ENCODE assay signal across 1 cellular context in the genomic region with DNA sequence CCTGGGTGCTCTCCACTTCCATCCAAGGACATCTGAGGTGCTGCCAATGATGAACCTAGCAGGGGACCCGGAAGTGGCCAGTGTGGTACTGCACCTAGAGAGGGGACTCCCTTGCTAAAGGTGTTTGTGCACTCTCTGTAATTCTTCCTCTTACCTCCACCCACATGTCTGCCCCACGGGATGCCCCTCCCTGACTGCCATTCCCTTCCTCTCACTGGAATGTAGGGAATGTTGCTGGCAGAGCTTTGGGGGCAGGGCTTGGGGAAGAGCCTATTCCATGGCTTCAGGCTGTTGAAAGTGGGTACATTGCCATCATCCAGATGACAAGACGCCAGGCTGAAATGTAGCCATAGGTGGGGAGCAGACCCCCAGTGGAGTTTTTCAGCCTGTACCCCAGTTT.
A peak's percentile ranks its signal among the peaks of the same experiment; 100 is the strongest.
TF ChIP-seq lines count a peak whose summit lies in the region.

No MANE protein-coding gene starts in this region.

TF ChIP-seq in WTC11, 78 proteins besides CTCF, POLR2A, EP300 and RAD21 (continued from another document):
- TF ChIP-seq, protein P1, sequence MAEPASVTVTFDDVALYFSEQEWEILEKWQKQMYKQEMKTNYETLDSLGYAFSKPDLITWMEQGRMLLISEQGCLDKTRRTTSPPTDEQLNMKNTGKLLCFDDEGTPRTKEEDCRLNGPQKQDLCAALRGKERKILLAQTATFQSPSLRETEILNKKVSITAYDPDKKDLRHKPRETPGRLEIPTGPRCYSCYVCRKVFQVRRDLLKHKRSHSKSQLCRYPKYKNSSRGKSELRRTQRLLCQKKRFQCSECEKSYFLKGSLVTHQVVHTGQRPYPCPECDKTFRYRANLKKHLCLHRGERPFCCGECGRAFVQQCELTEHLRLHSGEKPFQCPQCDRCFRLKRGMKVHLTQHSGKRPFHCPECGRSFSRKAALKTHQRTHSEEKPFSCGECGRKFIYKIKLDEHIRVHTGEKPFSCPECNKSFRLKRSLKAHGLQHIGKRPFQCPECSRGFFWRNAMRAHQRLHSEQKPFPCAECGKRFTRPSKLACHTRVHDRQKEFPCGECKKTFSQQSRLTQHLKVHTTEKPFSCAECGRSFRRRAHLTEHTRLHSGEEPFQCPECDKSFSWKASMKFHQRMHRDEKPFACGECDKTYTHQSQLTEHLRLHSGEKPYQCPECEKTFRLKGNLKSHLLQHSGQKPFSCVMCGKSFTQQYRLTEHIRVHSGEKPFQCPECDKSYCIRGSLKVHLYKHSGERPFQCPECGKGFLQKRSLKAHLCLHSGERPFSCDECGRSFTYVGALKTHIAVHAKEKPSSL (CRISPR knock-in tag; conservative IDR thresholded peaks at IDR 0.05), result no peak
- TF ChIP-seq, protein P2, sequence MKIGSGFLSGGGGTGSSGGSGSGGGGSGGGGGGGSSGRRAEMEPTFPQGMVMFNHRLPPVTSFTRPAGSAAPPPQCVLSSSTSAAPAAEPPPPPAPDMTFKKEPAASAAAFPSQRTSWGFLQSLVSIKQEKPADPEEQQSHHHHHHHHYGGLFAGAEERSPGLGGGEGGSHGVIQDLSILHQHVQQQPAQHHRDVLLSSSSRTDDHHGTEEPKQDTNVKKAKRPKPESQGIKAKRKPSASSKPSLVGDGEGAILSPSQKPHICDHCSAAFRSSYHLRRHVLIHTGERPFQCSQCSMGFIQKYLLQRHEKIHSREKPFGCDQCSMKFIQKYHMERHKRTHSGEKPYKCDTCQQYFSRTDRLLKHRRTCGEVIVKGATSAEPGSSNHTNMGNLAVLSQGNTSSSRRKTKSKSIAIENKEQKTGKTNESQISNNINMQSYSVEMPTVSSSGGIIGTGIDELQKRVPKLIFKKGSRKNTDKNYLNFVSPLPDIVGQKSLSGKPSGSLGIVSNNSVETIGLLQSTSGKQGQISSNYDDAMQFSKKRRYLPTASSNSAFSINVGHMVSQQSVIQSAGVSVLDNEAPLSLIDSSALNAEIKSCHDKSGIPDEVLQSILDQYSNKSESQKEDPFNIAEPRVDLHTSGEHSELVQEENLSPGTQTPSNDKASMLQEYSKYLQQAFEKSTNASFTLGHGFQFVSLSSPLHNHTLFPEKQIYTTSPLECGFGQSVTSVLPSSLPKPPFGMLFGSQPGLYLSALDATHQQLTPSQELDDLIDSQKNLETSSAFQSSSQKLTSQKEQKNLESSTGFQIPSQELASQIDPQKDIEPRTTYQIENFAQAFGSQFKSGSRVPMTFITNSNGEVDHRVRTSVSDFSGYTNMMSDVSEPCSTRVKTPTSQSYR (CRISPR knock-in tag; IDR thresholded peaks at IDR 0.05), result 0 out of 2 replicates have a peak, but pooled peaks have one; percentile 36
- TF ChIP-seq, protein P3, sequence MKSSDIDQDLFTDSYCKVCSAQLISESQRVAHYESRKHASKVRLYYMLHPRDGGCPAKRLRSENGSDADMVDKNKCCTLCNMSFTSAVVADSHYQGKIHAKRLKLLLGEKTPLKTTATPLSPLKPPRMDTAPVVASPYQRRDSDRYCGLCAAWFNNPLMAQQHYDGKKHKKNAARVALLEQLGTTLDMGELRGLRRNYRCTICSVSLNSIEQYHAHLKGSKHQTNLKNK (CRISPR knock-in tag; IDR thresholded peaks at IDR 0.05), result no peak
- TF ChIP-seq, protein P4, sequence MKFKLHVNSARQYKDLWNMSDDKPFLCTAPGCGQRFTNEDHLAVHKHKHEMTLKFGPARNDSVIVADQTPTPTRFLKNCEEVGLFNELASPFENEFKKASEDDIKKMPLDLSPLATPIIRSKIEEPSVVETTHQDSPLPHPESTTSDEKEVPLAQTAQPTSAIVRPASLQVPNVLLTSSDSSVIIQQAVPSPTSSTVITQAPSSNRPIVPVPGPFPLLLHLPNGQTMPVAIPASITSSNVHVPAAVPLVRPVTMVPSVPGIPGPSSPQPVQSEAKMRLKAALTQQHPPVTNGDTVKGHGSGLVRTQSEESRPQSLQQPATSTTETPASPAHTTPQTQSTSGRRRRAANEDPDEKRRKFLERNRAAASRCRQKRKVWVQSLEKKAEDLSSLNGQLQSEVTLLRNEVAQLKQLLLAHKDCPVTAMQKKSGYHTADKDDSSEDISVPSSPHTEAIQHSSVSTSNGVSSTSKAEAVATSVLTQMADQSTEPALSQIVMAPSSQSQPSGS (CRISPR knock-in tag; IDR thresholded peaks at IDR 0.05; ENCODE audit: borderline replicate concordance, low read depth), result no peak
